In genomic region chr1:160767417-160768294, GRCh38 we compare ENCODE assay signal across 8 cellular contexts.
A peak's percentile ranks its signal among the peaks of the same experiment; 100 is the strongest.
DNase-seq lines count a peak whose midpoint lies in the region; ATAC-seq and TF ChIP-seq lines count a peak whose summit lies in the region.

No MANE protein-coding gene starts in this region.

- TF ChIP-seq POLR2A in GM19099 (IDR thresholded peaks at IDR 0.05; ENCODE audit: extremely low read depth, insufficient read length, low read depth), result peak; percentile 51

- no peaks in the 10 kb centered on the region for H3K36me3 ChIP-seq in muscle layer of duodenum (ENCODE audit: control insufficient read depth in 1 of 2, insufficient read depth in 2 of 2, low read length in 2 of 2)

- peak; percentile 58 for ATAC-seq in HG03060 (IDR thresholded peaks at IDR 0.05; ENCODE audit: low read depth, unreplicated experiment)

- H3K27ac ChIP-seq in muscle layer of duodenum (ENCODE audit: low read length), result peak overlapping the region; percentile 17

- no peaks in the 10 kb centered on the region for H3K9me3 ChIP-seq in muscle layer of duodenum (ENCODE audit: control insufficient read depth in 1 of 2, low read length in 2 of 2)

- no peak overlapping the region for H3K4me3 ChIP-seq in muscle layer of duodenum (ENCODE audit: low read depth in 1 of 2, low read length in 2 of 2)

- no peaks in the 10 kb centered on the region for H3K27me3 ChIP-seq in muscle layer of duodenum (ENCODE audit: low read depth, low read length)

- no peaks in the 10 kb centered on the region for H3K4me1 ChIP-seq in muscle layer of duodenum (ENCODE audit: control insufficient read depth in 1 of 2, insufficient read depth in 2 of 2, low read length in 2 of 2)

- DNase-seq in activated CD4-positive, alpha-beta T cell treated with anti-CD3 and anti-CD28 coated beads for 48 hours, result peak; percentile 59
- DNase-seq in HCEC 1CT, result no peak
- DNase-seq in NCI-H146 (lab: John Stamatoyannopoulos, UW), result no peak
- DNase-seq in D341Med (ENCODE audit: low spot score), result no peak
- no peak for DNase-seq in NCI-H2081 treated with DMSO at 0.1 percent for 48 hours (lab: John Stamatoyannopoulos, UW)
